ENCODE assay signal across 7 cellular contexts in the genomic region with DNA sequence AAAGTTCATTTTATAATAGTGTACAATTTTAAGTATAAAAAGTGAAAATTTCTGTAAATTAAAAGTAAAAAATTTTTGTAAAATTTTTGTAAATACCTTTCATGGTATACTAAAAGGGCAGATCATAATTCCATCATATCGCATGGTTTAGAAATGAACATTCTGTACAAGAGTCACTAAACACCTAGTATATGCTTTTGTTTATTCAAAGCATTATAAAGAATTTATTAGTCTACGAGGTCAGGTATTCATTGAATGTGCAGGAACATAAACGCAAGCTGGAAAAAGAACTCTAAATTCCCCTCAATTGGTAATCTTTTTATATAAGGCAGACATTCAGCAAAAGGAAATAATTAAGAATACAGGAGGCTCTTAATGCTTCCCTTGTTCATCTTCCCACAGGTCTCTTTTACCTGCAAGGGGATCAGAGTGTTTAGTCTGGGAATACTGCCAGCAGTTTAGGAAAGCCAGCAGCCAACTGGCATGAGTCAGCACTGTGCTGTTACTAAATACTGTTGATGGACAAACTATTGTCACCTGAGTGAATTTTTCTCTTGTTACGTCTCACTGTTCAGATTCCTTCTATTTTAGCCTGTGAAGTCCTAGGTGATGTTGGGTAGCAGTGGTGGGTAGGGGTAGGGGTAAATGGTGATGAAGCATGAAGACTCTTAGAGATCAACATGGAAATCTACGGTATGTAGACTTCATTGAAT.
DNase-seq lines count a peak whose midpoint lies in the region; TF ChIP-seq lines count a peak whose summit lies in the region.

No MANE protein-coding gene starts in this region.

- TF ChIP-seq POLR2A in tibial nerve (IDR thresholded peaks at IDR 0.05), result no peak

- H3K27me3 ChIP-seq in cardiac muscle cell (no peaks in the 10 kb centered on the region), smooth muscle cell (ENCODE audit: low read depth) (no peaks in the 10 kb centered on the region), tibial nerve (no peaks in the 10 kb centered on the region)

- H3F3A ChIP-seq in smooth muscle cell (ENCODE audit: low read depth), result no peaks in the 10 kb centered on the region

- WGBS in smooth muscle cell (ENCODE audit: low lambda C conversion rate), result 94% methylated on average over 5 of the region's 5 CpGs
- WGBS in tibial nerve, 2 donors, result 83 to 86% methylated on average over 5 of the region's 5 CpGs

- TF ChIP-seq CTCF in RWPE1 (conservative IDR thresholded peaks at IDR 0.05; ENCODE audit: low read depth) (no peak), cardiac muscle cell (IDR thresholded peaks at IDR 0.05; ENCODE audit: low read depth, low read length) (no peak), smooth muscle cell (IDR thresholded peaks at IDR 0.05; ENCODE audit: borderline replicate concordance, insufficient read depth, poor library complexity, severe bottlenecking) (no peak), tibial nerve (IDR thresholded peaks at IDR 0.05) (no peak)

- peaks cover 20% of the 10 kb centered on the region for H4K20me1 ChIP-seq in smooth muscle cell (ENCODE audit: low read depth)

- H3K36me3 ChIP-seq in cardiac muscle cell (peaks cover 29% of the 10 kb centered on the region), smooth muscle cell (ENCODE audit: low read depth) (peaks cover 40% of the 10 kb centered on the region), tibial nerve (peaks cover 4 to 91% (median 8%) of the 10 kb centered on the region in 3 donors)

- H3K9ac ChIP-seq in smooth muscle cell (ENCODE audit: low read depth), result no peak overlapping the region

- peaks cover 4% of the 10 kb centered on the region for H3K4me1 ChIP-seq in cardiac muscle cell (ENCODE audit: low read depth)
- H3K4me1 ChIP-seq in smooth muscle cell (ENCODE audit: low read depth), result no peaks in the 10 kb centered on the region
- H3K4me1 ChIP-seq in tibial nerve, result no peaks in the 10 kb centered on the region

- H3K9me3 ChIP-seq in cardiac muscle cell (ENCODE audit: low read depth) (no peaks in the 10 kb centered on the region), smooth muscle cell (replicated peaks; ENCODE audit: low read depth) (no peaks in the 10 kb centered on the region), tibial nerve (no peaks in the 10 kb centered on the region)

- DNase-seq in HS-5 (ENCODE audit: low read depth) (peak; percentile 6), RWPE1 (ENCODE audit: low spot score) (peak; percentile 72), cardiac muscle cell (ENCODE audit: low read depth in 1 of 2, low spot score in 1 of 2) (peak; percentile 3 to 31), smooth muscle cell (lab: John Stamatoyannopoulos, UW; ENCODE audit: unreplicated experiment) (no peak), tibial nerve (ENCODE audit: low spot score in 2 of 2) (no peak), retina (no peak), AG20443 (ENCODE audit: low spot score) (no peak)

- no peak for TF ChIP-seq EP300 in tibial nerve (IDR thresholded peaks at IDR 0.05)

- no peak overlapping the region for H2AFZ ChIP-seq in smooth muscle cell (ENCODE audit: low read depth)

- no peak overlapping the region for H3K4me3 ChIP-seq in cardiac muscle cell
- H3K4me3 ChIP-seq in smooth muscle cell, result no peak overlapping the region
- H3K4me3 ChIP-seq in tibial nerve, result no peak overlapping the region

- POLR2A ChIA-PET in RWPE1 (lab: Yijun Ruan, JAX; ENCODE audit: low non-redundant PET), result no interaction called here

- no peaks in the 10 kb centered on the region for H3K79me2 ChIP-seq in smooth muscle cell (ENCODE audit: low read depth)

- no peak overlapping the region for H3K4me2 ChIP-seq in smooth muscle cell

- H3K27ac ChIP-seq in RWPE1 (no peak overlapping the region), cardiac muscle cell (peak overlapping the region; percentile 39), smooth muscle cell (ENCODE audit: low read depth) (peak overlapping the region; percentile 6), tibial nerve (no peak overlapping the region)

- CTCF ChIA-PET in RWPE1 (lab: Yijun Ruan, JAX), result interaction anchor here (0.6 kb wide), 1 partner anchor 64 kb away, joined by 4 read pairs; no protein-coding TSS in a partner anchor

Comparison
In these comparisons a context has a peak if more than half of its experiments do, and no peak if none do; other contexts are left out.
1. DNase-seq: peak in HS-5 (single experiment), RWPE1 (single experiment) and cardiac muscle cell (2 of 2); none in smooth muscle cell (single experiment), tibial nerve (0 of 2), retina (single experiment) and AG20443 (single experiment).
2. H3K27ac ChIP-seq: peak in cardiac muscle cell (single experiment) and smooth muscle cell (single experiment); none in RWPE1 (single experiment) and tibial nerve (0 of 4).